Comparison of ENCODE assay signal across 10 cellular contexts in genomic region chr22:37731804-37732471, GRCh38. TPM values are rescaled to one million over a fixed set of nuclear protein-coding genes. Genes with fewer than 3 reads are reported as not detected.
DNase-seq lines count a peak whose midpoint lies in the region; ATAC-seq and TF ChIP-seq lines count a peak whose summit lies in the region.
"Had no signal": no experiment of that assay in that cellular context is flagged by ENCODE, and none has a peak within 500 bp of the region (broad histone marks: within the 10 kb centered on the region; RNA-seq: fewer than 3 reads in every experiment).

No MANE protein-coding gene starts in this region.

- no peaks in the 10 kb centered on the region for H3K9me3 Mint-ChIP-seq in progenitor cell of endocrine pancreas (ENCODE audit: low read depth)
- H3K9me3 Mint-ChIP-seq: naive thymus-derived CD8-positive, alpha-beta T cell had no signal

- no peak overlapping the region for H3K4me3 ChIP-seq in choroid plexus epithelial cell (ENCODE audit: low read depth, low read length)

- TF ChIP-seq CTCF in choroid plexus epithelial cell (conservative IDR thresholded peaks at IDR 0.05; ENCODE audit: low read depth, low read length): peak; percentile 34
- peak; percentile 44 for TF ChIP-seq CTCF in progenitor cell of endocrine pancreas (IDR thresholded peaks at IDR 0.05; ENCODE audit: unreplicated experiment)
- no peak for TF ChIP-seq CTCF in omental fat pad (IDR thresholded peaks at IDR 0.05)

- peaks cover 33% of the 10 kb centered on the region for H3K4me1 Mint-ChIP-seq in progenitor cell of endocrine pancreas (ENCODE audit: low read depth)

- peak overlapping the region; percentile 95 for H3K27ac Mint-ChIP-seq in progenitor cell of endocrine pancreas

- DNase-seq in GDM1 (lab: John Stamatoyannopoulos, UW): peak; percentile 36
- peak; percentile 37 for DNase-seq in NCI-H2029 (lab: John Stamatoyannopoulos, UW)
- DNase-seq in choroid plexus epithelial cell (ENCODE audit: low read depth): no peak
- DNase-seq in progenitor cell of endocrine pancreas (ENCODE audit: low spot score, unreplicated experiment): no peak
- DNase-seq in activated CD4-positive, alpha-beta T cell treated with anti-CD3 and anti-CD28 coated beads, Interleukin-2, amount 50 U/mL, for 1 hour: no peak
- DNase-seq in NK-92 treated with Interleukin-12 subunit alpha and Interleukin-12 subunit beta, amount 100 ng/mL, for 24 hours (lab: John Stamatoyannopoulos, UW): no peak
- DNase-seq in omental fat pad (ENCODE audit: low spot score): no peak
- no peak for DNase-seq in NCI-H69 (lab: John Stamatoyannopoulos, UW)
- DNase-seq: naive thymus-derived CD8-positive, alpha-beta T cell; NCI-H1417 had no signal

- ATAC-seq in omental fat pad (ENCODE audit: low FRiP score): no peak
- ATAC-seq: naive thymus-derived CD8-positive, alpha-beta T cell had no signal

- peak overlapping the region; percentile 52 for H3K4me3 Mint-ChIP-seq in progenitor cell of endocrine pancreas (ENCODE audit: low read depth)
- H3K4me3 Mint-ChIP-seq: naive thymus-derived CD8-positive, alpha-beta T cell had no signal

- H3K27me3 Mint-ChIP-seq in progenitor cell of endocrine pancreas: no peaks in the 10 kb centered on the region
- H3K27me3 Mint-ChIP-seq: naive thymus-derived CD8-positive, alpha-beta T cell had no signal

- peaks cover 6% of the 10 kb centered on the region for H3K36me3 Mint-ChIP-seq in progenitor cell of endocrine pancreas (ENCODE audit: insufficient read depth)
- H3K36me3 Mint-ChIP-seq: naive thymus-derived CD8-positive, alpha-beta T cell had no signal

RNA-seq across cellular contexts. Expression of gene TRIOBP, which starts 35.1 kb away (rescaled TPM):
- total RNA-seq in progenitor cell of endocrine pancreas (73.0 and 78.7 TPM in 2 replicates), omental fat pad (100 to 1,000 TPM in 1 of 4 donors, 10 to 100 TPM in 3; 79.2 to 179 (median 82.8) TPM)

RNA-seq across cellular contexts. Expression of gene NOL12, which starts 45.8 kb away (rescaled TPM):
- total RNA-seq in progenitor cell of endocrine pancreas (16.4 and 17.1 TPM in 2 replicates), omental fat pad (10 to 100 TPM; 16.4 to 34.8 (median 21.4) TPM)

RNA-seq across cellular contexts. Expression of gene LGALS1, which starts 56.5 kb away (rescaled TPM):
- 0.81 TPM in 1 of 2 replicates, not detected in the other for total RNA-seq in progenitor cell of endocrine pancreas
- total RNA-seq in omental fat pad: 1,000 to 10,000 TPM; 1,558 to 2,934 (median 2,167) TPM

Comparison
In these comparisons a context has a peak if more than half of its experiments do, and no peak if none do; other contexts are left out.
1. DNase-seq: peak in GDM1 (single experiment) and NCI-H2029 (single experiment); none in choroid plexus epithelial cell (single experiment), progenitor cell of endocrine pancreas (single experiment), activated CD4-positive, alpha-beta T cell treated with anti-CD3 and anti-CD28 coated beads, Interleukin-2, amount 50 U/mL, for 1 hour (single experiment), NK-92 treated with Interleukin-12 subunit alpha and Interleukin-12 subunit beta, amount 100 ng/mL, for 24 hours (single experiment), omental fat pad (single experiment) and NCI-H69 (single experiment).
2. CTCF ChIP-seq: peak in choroid plexus epithelial cell (single experiment) and progenitor cell of endocrine pancreas (single experiment); none in omental fat pad (0 of 3).
3. RNA of gene LGALS1, which starts 56.5 kb away (total RNA-seq): 1,558 to 2,934 TPM in omental fat pad; 0.81 TPM in progenitor cell of endocrine pancreas; every median in the first group is over 100 times any median in the second.